ENCODE assay signal across 11 cellular contexts in the genomic region with DNA sequence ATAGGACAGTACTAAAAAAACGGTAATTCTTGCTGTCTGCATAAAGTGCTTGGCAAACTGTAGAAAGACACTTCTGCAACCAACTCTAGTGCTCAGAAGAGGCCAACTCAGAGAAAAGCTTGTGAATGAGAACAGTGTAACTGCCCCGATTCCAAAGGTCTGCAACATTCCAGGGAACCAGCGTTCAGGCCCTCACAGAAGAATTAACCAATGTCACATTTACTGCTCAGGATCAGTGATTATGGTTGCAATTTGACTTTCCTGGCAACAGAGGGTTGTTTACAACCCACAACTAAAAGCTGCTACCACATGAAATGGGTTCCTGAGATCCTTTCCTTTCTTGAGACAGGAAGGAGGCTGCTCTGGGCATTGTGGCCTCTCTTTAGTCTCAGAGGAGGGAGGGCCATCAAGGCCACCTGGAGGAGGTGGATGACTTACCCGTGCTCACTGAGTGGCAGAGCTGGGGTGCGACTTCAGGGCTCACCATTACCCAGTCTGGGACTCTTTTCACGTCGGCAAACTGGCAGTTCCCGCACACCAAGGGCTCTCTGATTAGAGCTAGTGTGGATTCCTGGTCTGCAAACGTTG. TPM values are rescaled to one million over a fixed set of nuclear protein-coding genes. Genes with fewer than 3 reads are reported as not detected.
DNase-seq lines count a peak whose midpoint lies in the region; ATAC-seq and TF ChIP-seq lines count a peak whose summit lies in the region.
"Had no signal": no experiment of that assay in that cellular context is flagged by ENCODE, and none has a peak within 500 bp of the region (broad histone marks: within the 10 kb centered on the region; RNA-seq: fewer than 3 reads in every experiment).

No MANE protein-coding gene starts in this region.

- no peak for ATAC-seq in activated CD8-positive, alpha-beta T cell treated with anti-CD3 and anti-CD28 coated beads for 36 hours

- in situ Hi-C loops in GM13977 (cut with MboI; ENCODE audit: low pct_unique_long_range_greater_than_20kb, low sequenced_read_pairs, unreplicated experiment), result no loop called here

- intact Hi-C loops in activated CD8-positive, alpha-beta T cell treated with anti-CD3 and anti-CD28 coated beads for 36 hours (cut with micrococcal nuclease), result no loop called here

- no peak for TF ChIP-seq CTCF in activated CD8-positive, alpha-beta T cell treated with anti-CD3 and anti-CD28 coated beads for 36 hours (IDR thresholded peaks at IDR 0.05)
- TF ChIP-seq CTCF in progenitor cell of endocrine pancreas (IDR thresholded peaks at IDR 0.05; ENCODE audit: unreplicated experiment) (no peak), GM13977 (IDR thresholded peaks at IDR 0.05; ENCODE audit: extremely low read depth, insufficient read depth, missing control alignments) (no peak)

- POLR2A ChIA-PET in activated CD8-positive, alpha-beta T cell treated with anti-CD3 and anti-CD28 coated beads for 36 hours (lab: Charles Lee), result interaction anchor here (0.7 to 3.2 kb wide), 6 partner anchors 8 to 282 kb away, joined by 3 to 23 read pairs (median 3); a partner anchor contains a TSS

- H3K9me3 Mint-ChIP-seq in T-helper 1 cell treated with Interleukin-12 subunit alpha and Interleukin-12 subunit beta and Interleukin-4 antibody, amounts not matched to agents 30 μg/mL and 1 μg/mL, for 36 hours, result no peaks in the 10 kb centered on the region
- no peaks in the 10 kb centered on the region for H3K9me3 Mint-ChIP-seq in activated CD8-positive, alpha-beta T cell treated with anti-CD3 and anti-CD28 coated beads for 36 hours
- no peaks in the 10 kb centered on the region for H3K9me3 Mint-ChIP-seq in immature natural killer cell
- H3K9me3 Mint-ChIP-seq in progenitor cell of endocrine pancreas (ENCODE audit: low read depth), result no peaks in the 10 kb centered on the region

- no peak overlapping the region for H3K4me3 Mint-ChIP-seq in T-helper 1 cell treated with Interleukin-12 subunit alpha and Interleukin-12 subunit beta and Interleukin-4 antibody, amounts not matched to agents 30 μg/mL and 1 μg/mL, for 36 hours
- no peak overlapping the region for H3K4me3 Mint-ChIP-seq in activated CD8-positive, alpha-beta T cell treated with anti-CD3 and anti-CD28 coated beads for 36 hours
- H3K4me3 Mint-ChIP-seq in immature natural killer cell (no peak overlapping the region), progenitor cell of endocrine pancreas (ENCODE audit: low read depth) (no peak overlapping the region)

- CTCF ChIA-PET in activated CD8-positive, alpha-beta T cell treated with anti-CD3 and anti-CD28 coated beads for 36 hours (lab: Charles Lee), result interaction anchor here (0.9 to 2.7 kb wide), 4 partner anchors 15 to 285 kb away, joined by 3 to 12 read pairs (median 4); a partner anchor contains a TSS

- H3K27me3 Mint-ChIP-seq in T-helper 1 cell treated with Interleukin-12 subunit alpha and Interleukin-12 subunit beta and Interleukin-4 antibody, amounts not matched to agents 30 μg/mL and 1 μg/mL, for 36 hours (ENCODE audit: low read depth), result no peaks in the 10 kb centered on the region
- H3K27me3 Mint-ChIP-seq in activated CD8-positive, alpha-beta T cell treated with anti-CD3 and anti-CD28 coated beads for 36 hours, result no peaks in the 10 kb centered on the region
- H3K27me3 Mint-ChIP-seq in immature natural killer cell (ENCODE audit: low read depth in 3 of 3) (no peaks in the 10 kb centered on the region), progenitor cell of endocrine pancreas (no peaks in the 10 kb centered on the region)

- peaks cover 60% of the 10 kb centered on the region for H3K4me1 Mint-ChIP-seq in T-helper 1 cell treated with Interleukin-12 subunit alpha and Interleukin-12 subunit beta and Interleukin-4 antibody, amounts not matched to agents 30 μg/mL and 1 μg/mL, for 36 hours (ENCODE audit: low read depth)
- peaks cover 65% of the 10 kb centered on the region for H3K4me1 Mint-ChIP-seq in activated CD8-positive, alpha-beta T cell treated with anti-CD3 and anti-CD28 coated beads for 36 hours (ENCODE audit: low read depth)
- H3K4me1 Mint-ChIP-seq in immature natural killer cell (peaks cover 78 to 94% of the 10 kb centered on the region in 2 donors), progenitor cell of endocrine pancreas (ENCODE audit: low read depth) (peaks cover 27% of the 10 kb centered on the region)

- peak overlapping the region; percentile 26 for H3K27ac Mint-ChIP-seq in T-helper 1 cell treated with Interleukin-12 subunit alpha and Interleukin-12 subunit beta and Interleukin-4 antibody, amounts not matched to agents 30 μg/mL and 1 μg/mL, for 36 hours
- H3K27ac Mint-ChIP-seq in activated CD8-positive, alpha-beta T cell treated with anti-CD3 and anti-CD28 coated beads for 36 hours, result peak overlapping the region; percentile 2
- H3K27ac Mint-ChIP-seq in immature natural killer cell (peak overlapping the region in 4 of 6 donors; percentile 19 to 40 (median 32)), progenitor cell of endocrine pancreas (peak overlapping the region; percentile 55)

- no peak for DNase-seq in T-helper 1 cell
- no peak for DNase-seq in activated CD8-positive, alpha-beta T cell treated with anti-CD3 and anti-CD28 coated beads for 36 hours
- DNase-seq in immature natural killer cell, result no peak
- no peak for DNase-seq in progenitor cell of endocrine pancreas (ENCODE audit: low spot score, unreplicated experiment)
- no peak for DNase-seq in GM13977 (ENCODE audit: low spot score)
- DNase-seq in NCI-H2081 treated with DMSO at 0.1 percent for 48 hours (lab: John Stamatoyannopoulos, UW), result no peak
- DNase-seq in GF-D8 (lab: John Stamatoyannopoulos, UW), result no peak
- DNase-seq: Calu3, NCI-H1417, NCI-H526 treated with DMSO at 0.1 percent for 48 hours had no signal

- peaks cover 26% of the 10 kb centered on the region for H3K36me3 Mint-ChIP-seq in T-helper 1 cell treated with Interleukin-12 subunit alpha and Interleukin-12 subunit beta and Interleukin-4 antibody, amounts not matched to agents 30 μg/mL and 1 μg/mL, for 36 hours (ENCODE audit: low read depth)
- H3K36me3 Mint-ChIP-seq in activated CD8-positive, alpha-beta T cell treated with anti-CD3 and anti-CD28 coated beads for 36 hours (ENCODE audit: low read depth), result peaks cover 51% of the 10 kb centered on the region
- H3K36me3 Mint-ChIP-seq in immature natural killer cell (peaks cover 0 to 6% (median 0%) of the 10 kb centered on the region in 3 donors), progenitor cell of endocrine pancreas (ENCODE audit: insufficient read depth) (peaks cover 11% of the 10 kb centered on the region)

RNA-seq across cellular contexts. Expression of a gene that starts 15.3 kb away (rescaled TPM):
- 100 to 1,000 TPM; 121 to 123 TPM for total RNA-seq in activated CD8-positive, alpha-beta T cell treated with anti-CD3 and anti-CD28 coated beads for 36 hours
- 100 to 1,000 TPM in 1 of 3 donors, 10 to 100 TPM in 2; 49.5 to 110 (median 62.4) TPM for polyA plus RNA-seq in immature natural killer cell
- total RNA-seq in progenitor cell of endocrine pancreas, result 108 and 111 TPM in 2 replicates

RNA-seq across cellular contexts. Expression of a gene that starts 42.7 kb away (rescaled TPM):
- 1 to 10 TPM; 1.0 to 1.1 TPM for total RNA-seq in activated CD8-positive, alpha-beta T cell treated with anti-CD3 and anti-CD28 coated beads for 36 hours
- polyA plus RNA-seq in immature natural killer cell, result not detected
- total RNA-seq in progenitor cell of endocrine pancreas, result 13.3 and 15.0 TPM in 2 replicates
- total RNA-seq: Calu3 had no signal

Comparison
In these comparisons a context has a peak if more than half of its experiments do, and no peak if none do; other contexts are left out.
1. H3K27ac Mint-ChIP-seq: peak in every context shown above with its lines; median percentile 55 in progenitor cell of endocrine pancreas; 32 in immature natural killer cell; 26 in T-helper 1 cell treated with Interleukin-12 subunit alpha and Interleukin-12 subunit beta and Interleukin-4 antibody, amounts not matched to agents 30 μg/mL and 1 μg/mL, for 36 hours; 2 in activated CD8-positive, alpha-beta T cell treated with anti-CD3 and anti-CD28 coated beads for 36 hours.